Comparison of ENCODE assay signal across 8 cellular contexts in genomic region chr17:38451840-38452529, GRCh38. TPM values are rescaled to one million over a fixed set of nuclear protein-coding genes. Genes with fewer than 3 reads are reported as not detected.
DNase-seq lines count a peak whose midpoint lies in the region; ATAC-seq and TF ChIP-seq lines count a peak whose summit lies in the region.

No MANE protein-coding gene starts in this region.

- intact Hi-C loops in posterior vena cava (cut with DNase I) = no loop called here
- intact Hi-C loops in activated CD4-positive, alpha-beta memory T cell treated with anti-CD3 and anti-CD28 coated beads for 36 hours (cut with micrococcal nuclease) = no loop called here

- POLR2A ChIA-PET in activated CD4-positive, alpha-beta memory T cell treated with anti-CD3 and anti-CD28 coated beads for 36 hours (lab: Charles Lee) = no interaction called here

- H3K27ac ChIP-seq in brain microvascular endothelial cell = peak overlapping the region; percentile 75
- peak overlapping the region; percentile 46 to 74 for H3K27ac ChIP-seq in thoracic aorta

- no peaks in the 10 kb centered on the region for H3K9me3 Mint-ChIP-seq in activated CD4-positive, alpha-beta memory T cell treated with anti-CD3 and anti-CD28 coated beads for 36 hours

- DNase-seq in HT1080 (ENCODE audit: low read depth) (peak; percentile 98), brain microvascular endothelial cell (peak; percentile 77), iris pigment epithelial cell (ENCODE audit: low read depth) (peak; percentile 91), thoracic aorta (ENCODE audit: low spot score) (no peak), posterior vena cava (ENCODE audit: low spot score) (no peak), NCI-H2227 treated with DMSO at 0.1 percent for 48 hours (lab: John Stamatoyannopoulos, UW) (no peak)
- no peak for DNase-seq in activated CD4-positive, alpha-beta memory T cell treated with anti-CD3 and anti-CD28 coated beads for 36 hours

- H3K4me1 ChIP-seq in thoracic aorta (ENCODE audit: control insufficient read depth in 1 of 2, low read depth in 2 of 2) = peaks cover 47 to 81% of the 10 kb centered on the region in 2 donors

- no peak for ATAC-seq in thoracic aorta (ENCODE audit: insufficient number of reproducible peaks, low FRiP score, low read depth)
- no peak for ATAC-seq in GM21381 (IDR thresholded peaks at IDR 0.05; ENCODE audit: unreplicated experiment)

- no peak overlapping the region for H3K4me3 Mint-ChIP-seq in activated CD4-positive, alpha-beta memory T cell treated with anti-CD3 and anti-CD28 coated beads for 36 hours

- H3K9me3 ChIP-seq in thoracic aorta = no peaks in the 10 kb centered on the region

- H3K27ac Mint-ChIP-seq in activated CD4-positive, alpha-beta memory T cell treated with anti-CD3 and anti-CD28 coated beads for 36 hours = no peak overlapping the region

- H3K27me3 ChIP-seq in brain microvascular endothelial cell (replicated peaks) (no peaks in the 10 kb centered on the region), thoracic aorta (replicated peaks; ENCODE audit: insufficient read depth) (no peaks in the 10 kb centered on the region)

- TF ChIP-seq CTCF in brain microvascular endothelial cell (IDR thresholded peaks at IDR 0.05; ENCODE audit: low read depth, low read length, missing control alignments) (no peak), thoracic aorta (IDR thresholded peaks at IDR 0.05) (no peak)

- no peaks in the 10 kb centered on the region for H3K36me3 Mint-ChIP-seq in activated CD4-positive, alpha-beta memory T cell treated with anti-CD3 and anti-CD28 coated beads for 36 hours

- CTCF ChIA-PET in activated CD4-positive, alpha-beta memory T cell treated with anti-CD3 and anti-CD28 coated beads for 36 hours (lab: Charles Lee) = no interaction called here

- peak overlapping the region; percentile 44 for H3K4me3 ChIP-seq in brain microvascular endothelial cell (ENCODE audit: low read depth, low read length)
- peak overlapping the region; percentile 30 for H3K4me3 ChIP-seq in thoracic aorta

- in situ Hi-C loops in brain microvascular endothelial cell (cut with HindIII; ENCODE audit: low pct_ligation_motif_present, low sequenced_read_pairs) = no loop called here

- peaks cover 33% of the 10 kb centered on the region for H3K27me3 Mint-ChIP-seq in activated CD4-positive, alpha-beta memory T cell treated with anti-CD3 and anti-CD28 coated beads for 36 hours

- H3K36me3 ChIP-seq in brain microvascular endothelial cell (replicated peaks) (no peaks in the 10 kb centered on the region), thoracic aorta (no peaks in the 10 kb centered on the region)

- H3K4me1 Mint-ChIP-seq in activated CD4-positive, alpha-beta memory T cell treated with anti-CD3 and anti-CD28 coated beads for 36 hours (ENCODE audit: low read depth) = peaks cover 11% of the 10 kb centered on the region

RNA-seq across cellular contexts. Expression of gene ARHGAP23, which starts 23.7 kb away (rescaled TPM):
- 21.7 and 40.0 TPM in 2 replicates for total RNA-seq in HT1080 (2014; rRNA removed; shearing (Covaris generic))
- polyA plus RNA-seq in HT1080 (2015; cell fraction: cytosol; rRNA removed) = 40.7 and 43.9 TPM in 2 replicates
- polyA plus RNA-seq in HT1080 (2015; cell fraction: nucleus; rRNA removed) = 58.4 and 73.2 TPM in 2 replicates
- total RNA-seq in thoracic aorta (10 to 100 TPM; 87.1 to 89.2 TPM), posterior vena cava (10 to 100 TPM; 72.9 to 90.4 TPM)
- 1 to 10 TPM; 1.3 to 1.4 TPM for total RNA-seq in activated CD4-positive, alpha-beta memory T cell treated with anti-CD3 and anti-CD28 coated beads for 36 hours

Comparison
In these comparisons a context has a peak if more than half of its experiments do, and no peak if none do; other contexts are left out.
1. DNase-seq: peak in HT1080 (single experiment), brain microvascular endothelial cell (single experiment) and iris pigment epithelial cell (single experiment); none in thoracic aorta (single experiment), posterior vena cava (single experiment), activated CD4-positive, alpha-beta memory T cell treated with anti-CD3 and anti-CD28 coated beads for 36 hours (single experiment) and NCI-H2227 treated with DMSO at 0.1 percent for 48 hours (single experiment).